Comparison of ENCODE assay signal across 1 cellular context in the genomic region with DNA sequence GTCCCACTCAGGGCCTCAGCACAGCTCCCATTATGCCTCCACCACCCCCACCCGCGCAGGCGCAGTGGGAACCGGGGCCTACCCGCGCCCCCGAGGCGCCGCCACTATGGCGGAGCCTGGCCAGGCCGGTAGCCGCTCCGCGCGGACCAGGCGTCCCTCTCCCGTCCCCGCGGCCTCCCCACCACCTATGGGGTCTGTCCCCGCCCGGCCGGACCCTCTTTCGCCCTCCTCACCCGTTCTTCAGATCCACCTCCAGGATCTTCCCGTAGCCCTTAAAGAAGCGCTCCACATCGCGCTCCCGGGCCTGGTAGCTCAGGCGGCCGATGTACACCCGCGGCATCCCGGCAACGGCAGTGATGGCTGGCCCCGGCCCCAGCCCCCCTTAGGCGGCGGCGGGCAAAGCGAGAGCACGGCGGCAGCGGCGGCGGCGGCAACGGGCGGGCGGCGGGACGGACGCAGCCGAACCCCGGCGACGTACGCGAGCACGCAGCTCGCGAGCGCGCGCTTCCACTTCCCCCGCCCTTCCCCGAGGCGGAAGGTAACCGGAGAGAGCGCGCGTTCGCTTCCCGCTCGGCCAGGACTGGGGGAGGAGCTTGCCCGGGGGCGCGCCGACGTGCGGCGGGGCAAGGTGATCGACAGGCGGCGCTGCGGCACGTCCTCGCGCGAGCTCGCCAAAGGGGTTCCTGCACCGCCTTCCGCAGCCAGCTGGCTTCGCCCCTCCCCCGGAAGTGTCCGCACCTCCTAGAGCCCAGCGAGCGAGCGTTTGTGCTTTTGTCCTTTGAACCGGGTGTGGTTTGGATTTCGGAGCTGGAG.
TF ChIP-seq lines count a peak whose summit lies in the region.

A gene (minus strand): TSS at position 488 of the 813 bp plus-strand sequence. CDS start 148 bp downstream, at position 340.

TF ChIP-seq in HepG2, 621 proteins besides CTCF, POLR2A, EP300 and RAD21 (continued from another document and continues in another):
- TF ChIP-seq, protein P1, sequence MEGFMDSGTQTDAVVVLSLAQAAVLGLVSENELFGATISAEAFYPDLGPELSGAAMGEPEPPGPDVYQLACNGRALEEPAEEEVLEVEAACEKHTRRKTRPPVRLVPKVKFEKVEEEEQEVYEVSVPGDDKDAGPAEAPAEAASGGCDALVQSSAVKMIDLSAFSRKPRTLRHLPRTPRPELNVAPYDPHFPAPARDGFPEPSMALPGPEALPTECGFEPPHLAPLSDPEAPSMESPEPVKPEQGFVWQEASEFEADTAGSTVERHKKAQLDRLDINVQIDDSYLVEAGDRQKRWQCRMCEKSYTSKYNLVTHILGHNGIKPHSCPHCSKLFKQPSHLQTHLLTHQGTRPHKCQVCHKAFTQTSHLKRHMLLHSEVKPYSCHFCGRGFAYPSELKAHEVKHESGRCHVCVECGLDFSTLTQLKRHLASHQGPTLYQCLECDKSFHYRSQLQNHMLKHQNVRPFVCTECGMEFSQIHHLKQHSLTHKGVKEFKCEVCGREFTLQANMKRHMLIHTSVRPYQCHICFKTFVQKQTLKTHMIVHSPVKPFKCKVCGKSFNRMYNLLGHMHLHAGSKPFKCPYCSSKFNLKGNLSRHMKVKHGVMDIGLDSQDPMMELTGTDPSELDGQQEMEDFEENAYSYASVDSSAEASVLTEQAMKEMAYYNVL (CRISPR knock-in tag; IDR thresholded peaks at IDR 0.05; ENCODE audit: borderline replicate concordance): no peak; the same call in 1 of the 2 replicates
- TF ChIP-seq ZNF251 (CRISPR knock-in tag; IDR thresholded peaks at IDR 0.05) (no peak), ZNF749 (CRISPR knock-in tag; IDR thresholded peaks at IDR 0.05; ENCODE audit: borderline replicate concordance) (peak; percentile 90; the same call in 1 of the 2 replicates), HIVEP1 (CRISPR knock-in tag; IDR thresholded peaks at IDR 0.05) (no peak), TBX3 (IDR thresholded peaks at IDR 0.05; ENCODE audit: borderline replicate concordance) (0 out of 2 replicates have a peak, but pooled peaks have one; percentile 30), MED1 (CRISPR knock-in tag; IDR thresholded peaks at IDR 0.05) (peak; percentile 85), RCOR2 (CRISPR knock-in tag; IDR thresholded peaks at IDR 0.05) (no peak; the same call in 1 of the 2 replicates), ZNF446 (CRISPR knock-in tag; IDR thresholded peaks at IDR 0.05) (peak; percentile 72; the same call in 1 of the 2 replicates), ZNF768 (CRISPR knock-in tag; IDR thresholded peaks at IDR 0.05) (peak; percentile 48), ELF4 (CRISPR knock-in tag; IDR thresholded peaks at IDR 0.05; ENCODE audit: borderline replicate concordance) (peak; percentile 44; the same call in 1 of the 2 replicates), ZNF614 (CRISPR knock-in tag; IDR thresholded peaks at IDR 0.05; ENCODE audit: borderline replicate concordance) (peak; percentile 77), CHCHD3 (CRISPR knock-in tag; IDR thresholded peaks at IDR 0.05) (no peak), ZNF33B (CRISPR knock-in tag; IDR thresholded peaks at IDR 0.05) (no peak; the same call in 1 of the 2 replicates), ZNF577 (CRISPR knock-in tag; IDR thresholded peaks at IDR 0.05; ENCODE audit: borderline replicate concordance, low read depth) (0 out of 2 replicates have a peak, but pooled peaks have one; percentile 66), KDM2A (CRISPR knock-in tag; IDR thresholded peaks at IDR 0.05; ENCODE audit: borderline replicate concordance, low read depth) (peak; percentile 67), MTF2 (CRISPR knock-in tag; IDR thresholded peaks at IDR 0.05; ENCODE audit: borderline replicate concordance) (0 out of 2 replicates have a peak, but pooled peaks have one; percentile 61), NCOA5 (CRISPR knock-in tag; IDR thresholded peaks at IDR 0.05) (no peak), NAIF1 (CRISPR knock-in tag; IDR thresholded peaks at IDR 0.05; ENCODE audit: borderline replicate concordance) (no peak), HMGA1 (CRISPR knock-in tag; conservative IDR thresholded peaks at IDR 0.05) (no peak), POGZ (CRISPR knock-in tag; IDR thresholded peaks at IDR 0.05) (peak; percentile 89), SMAD3 (CRISPR knock-in tag; IDR thresholded peaks at IDR 0.05) (0 out of 2 replicates have a peak, but pooled peaks have one; percentile 1), NFATC3 (CRISPR knock-in tag; IDR thresholded peaks at IDR 0.05) (no peak; the same call in 1 of the 2 replicates), SIN3A (IDR thresholded peaks at IDR 0.05; ENCODE audit: borderline replicate concordance, low read depth, low read length) (no peak), HNF4A (CRISPR knock-in tag; IDR thresholded peaks at IDR 0.05) (peak; percentile 88), SALL2 (CRISPR knock-in tag; IDR thresholded peaks at IDR 0.05) (0 out of 2 replicates have a peak, but pooled peaks have one; percentile 74), ZNF589 (CRISPR knock-in tag; conservative IDR thresholded peaks at IDR 0.05) (no peak), KDM3A (CRISPR knock-in tag; IDR thresholded peaks at IDR 0.05; ENCODE audit: low read depth) (0 out of 2 replicates have a peak, but pooled peaks have one; percentile 70), FOXA3 (CRISPR knock-in tag; IDR thresholded peaks at IDR 0.05) (peak; percentile 59), SP1 (IDR thresholded peaks at IDR 0.05) (no peak), SP1 (CRISPR knock-in tag; IDR thresholded peaks at IDR 0.05) (peak; percentile 73; the same call in 1 of the 2 replicates), PHF5A (CRISPR knock-in tag; IDR thresholded peaks at IDR 0.05; ENCODE audit: low read depth, unreplicated experiment) (peak; percentile 70), NR2F1 (CRISPR knock-in tag; IDR thresholded peaks at IDR 0.05) (no peak), ZNF841 (CRISPR knock-in tag; IDR thresholded peaks at IDR 0.05; ENCODE audit: borderline replicate concordance) (no peak), CBX2 (IDR thresholded peaks at IDR 0.05; ENCODE audit: low read depth, low read length) (no peak), CBX2 (CRISPR knock-in tag; IDR thresholded peaks at IDR 0.05; ENCODE audit: low read depth) (no peak), DPF2 (CRISPR knock-in tag; IDR thresholded peaks at IDR 0.05; ENCODE audit: borderline replicate concordance, low read depth) (no peak), KDM4B (CRISPR knock-in tag; IDR thresholded peaks at IDR 0.05) (peak; percentile 62; the same call in 1 of the 2 replicates)
- TF ChIP-seq, protein P2, sequence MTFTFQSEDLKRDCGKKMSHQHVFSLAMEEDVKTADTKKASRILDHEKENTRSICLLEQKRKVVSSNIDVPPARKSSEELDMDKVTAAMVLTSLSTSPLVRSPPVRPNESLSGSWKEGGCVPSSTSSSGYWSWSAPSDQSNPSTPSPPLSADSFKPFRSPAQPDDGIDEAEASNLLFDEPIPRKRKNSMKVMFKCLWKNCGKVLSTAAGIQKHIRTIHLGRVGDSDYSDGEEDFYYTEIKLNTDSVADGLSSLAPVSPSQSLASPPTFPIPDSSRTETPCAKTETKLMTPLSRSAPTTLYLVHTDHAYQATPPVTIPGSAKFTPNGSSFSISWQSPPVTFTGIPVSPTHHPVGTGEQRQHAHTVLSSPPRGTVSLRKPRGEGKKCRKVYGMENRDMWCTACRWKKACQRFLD (CRISPR knock-in tag; IDR thresholded peaks at IDR 0.05; ENCODE audit: borderline replicate concordance): peak; percentile 41; the same call in 1 of the 2 replicates
- TF ChIP-seq, protein P3, sequence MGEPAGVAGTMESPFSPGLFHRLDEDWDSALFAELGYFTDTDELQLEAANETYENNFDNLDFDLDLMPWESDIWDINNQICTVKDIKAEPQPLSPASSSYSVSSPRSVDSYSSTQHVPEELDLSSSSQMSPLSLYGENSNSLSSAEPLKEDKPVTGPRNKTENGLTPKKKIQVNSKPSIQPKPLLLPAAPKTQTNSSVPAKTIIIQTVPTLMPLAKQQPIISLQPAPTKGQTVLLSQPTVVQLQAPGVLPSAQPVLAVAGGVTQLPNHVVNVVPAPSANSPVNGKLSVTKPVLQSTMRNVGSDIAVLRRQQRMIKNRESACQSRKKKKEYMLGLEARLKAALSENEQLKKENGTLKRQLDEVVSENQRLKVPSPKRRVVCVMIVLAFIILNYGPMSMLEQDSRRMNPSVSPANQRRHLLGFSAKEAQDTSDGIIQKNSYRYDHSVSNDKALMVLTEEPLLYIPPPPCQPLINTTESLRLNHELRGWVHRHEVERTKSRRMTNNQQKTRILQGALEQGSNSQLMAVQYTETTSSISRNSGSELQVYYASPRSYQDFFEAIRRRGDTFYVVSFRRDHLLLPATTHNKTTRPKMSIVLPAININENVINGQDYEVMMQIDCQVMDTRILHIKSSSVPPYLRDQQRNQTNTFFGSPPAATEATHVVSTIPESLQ (CRISPR knock-in tag; conservative IDR thresholded peaks at IDR 0.05): no peak
- TF ChIP-seq, protein P4, sequence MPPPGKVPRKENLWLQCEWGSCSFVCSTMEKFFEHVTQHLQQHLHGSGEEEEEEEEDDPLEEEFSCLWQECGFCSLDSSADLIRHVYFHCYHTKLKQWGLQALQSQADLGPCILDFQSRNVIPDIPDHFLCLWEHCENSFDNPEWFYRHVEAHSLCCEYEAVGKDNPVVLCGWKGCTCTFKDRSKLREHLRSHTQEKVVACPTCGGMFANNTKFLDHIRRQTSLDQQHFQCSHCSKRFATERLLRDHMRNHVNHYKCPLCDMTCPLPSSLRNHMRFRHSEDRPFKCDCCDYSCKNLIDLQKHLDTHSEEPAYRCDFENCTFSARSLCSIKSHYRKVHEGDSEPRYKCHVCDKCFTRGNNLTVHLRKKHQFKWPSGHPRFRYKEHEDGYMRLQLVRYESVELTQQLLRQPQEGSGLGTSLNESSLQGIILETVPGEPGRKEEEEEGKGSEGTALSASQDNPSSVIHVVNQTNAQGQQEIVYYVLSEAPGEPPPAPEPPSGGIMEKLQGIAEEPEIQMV (CRISPR knock-in tag; IDR thresholded peaks at IDR 0.05; ENCODE audit: low read depth): no peak; the same call in 1 of the 2 replicates
- TF ChIP-seq, protein P5, sequence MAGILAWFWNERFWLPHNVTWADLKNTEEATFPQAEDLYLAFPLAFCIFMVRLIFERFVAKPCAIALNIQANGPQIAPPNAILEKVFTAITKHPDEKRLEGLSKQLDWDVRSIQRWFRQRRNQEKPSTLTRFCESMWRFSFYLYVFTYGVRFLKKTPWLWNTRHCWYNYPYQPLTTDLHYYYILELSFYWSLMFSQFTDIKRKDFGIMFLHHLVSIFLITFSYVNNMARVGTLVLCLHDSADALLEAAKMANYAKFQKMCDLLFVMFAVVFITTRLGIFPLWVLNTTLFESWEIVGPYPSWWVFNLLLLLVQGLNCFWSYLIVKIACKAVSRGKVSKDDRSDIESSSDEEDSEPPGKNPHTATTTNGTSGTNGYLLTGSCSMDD (CRISPR knock-in tag; IDR thresholded peaks at IDR 0.05): no peak
- TF ChIP-seq, protein P6, sequence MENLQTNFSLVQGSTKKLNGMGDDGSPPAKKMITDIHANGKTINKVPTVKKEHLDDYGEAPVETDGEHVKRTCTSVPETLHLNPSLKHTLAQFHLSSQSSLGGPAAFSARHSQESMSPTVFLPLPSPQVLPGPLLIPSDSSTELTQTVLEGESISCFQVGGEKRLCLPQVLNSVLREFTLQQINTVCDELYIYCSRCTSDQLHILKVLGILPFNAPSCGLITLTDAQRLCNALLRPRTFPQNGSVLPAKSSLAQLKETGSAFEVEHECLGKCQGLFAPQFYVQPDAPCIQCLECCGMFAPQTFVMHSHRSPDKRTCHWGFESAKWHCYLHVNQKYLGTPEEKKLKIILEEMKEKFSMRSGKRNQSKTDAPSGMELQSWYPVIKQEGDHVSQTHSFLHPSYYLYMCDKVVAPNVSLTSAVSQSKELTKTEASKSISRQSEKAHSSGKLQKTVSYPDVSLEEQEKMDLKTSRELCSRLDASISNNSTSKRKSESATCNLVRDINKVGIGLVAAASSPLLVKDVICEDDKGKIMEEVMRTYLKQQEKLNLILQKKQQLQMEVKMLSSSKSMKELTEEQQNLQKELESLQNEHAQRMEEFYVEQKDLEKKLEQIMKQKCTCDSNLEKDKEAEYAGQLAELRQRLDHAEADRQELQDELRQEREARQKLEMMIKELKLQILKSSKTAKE (CRISPR knock-in tag; IDR thresholded peaks at IDR 0.05; ENCODE audit: borderline replicate concordance): no peak; the same call in none of the 2 replicates
- TF ChIP-seq, protein P7, sequence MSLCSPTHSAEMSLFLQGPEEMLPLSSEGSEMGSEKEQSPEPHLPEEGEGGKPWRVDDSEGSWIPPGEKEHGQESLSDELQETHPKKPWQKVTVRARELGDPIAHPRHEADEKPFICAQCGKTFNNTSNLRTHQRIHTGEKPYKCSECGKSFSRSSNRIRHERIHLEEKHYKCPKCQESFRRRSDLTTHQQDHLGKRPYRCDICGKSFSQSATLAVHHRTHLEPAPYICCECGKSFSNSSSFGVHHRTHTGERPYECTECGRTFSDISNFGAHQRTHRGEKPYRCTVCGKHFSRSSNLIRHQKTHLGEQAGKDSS (CRISPR knock-in tag; IDR thresholded peaks at IDR 0.05; ENCODE audit: borderline replicate concordance, low read depth): no peak
- TF ChIP-seq, protein P8, sequence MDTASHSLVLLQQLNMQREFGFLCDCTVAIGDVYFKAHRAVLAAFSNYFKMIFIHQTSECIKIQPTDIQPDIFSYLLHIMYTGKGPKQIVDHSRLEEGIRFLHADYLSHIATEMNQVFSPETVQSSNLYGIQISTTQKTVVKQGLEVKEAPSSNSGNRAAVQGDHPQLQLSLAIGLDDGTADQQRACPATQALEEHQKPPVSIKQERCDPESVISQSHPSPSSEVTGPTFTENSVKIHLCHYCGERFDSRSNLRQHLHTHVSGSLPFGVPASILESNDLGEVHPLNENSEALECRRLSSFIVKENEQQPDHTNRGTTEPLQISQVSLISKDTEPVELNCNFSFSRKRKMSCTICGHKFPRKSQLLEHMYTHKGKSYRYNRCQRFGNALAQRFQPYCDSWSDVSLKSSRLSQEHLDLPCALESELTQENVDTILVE (CRISPR knock-in tag; IDR thresholded peaks at IDR 0.05): peak; percentile 95
- TF ChIP-seq, protein P9, sequence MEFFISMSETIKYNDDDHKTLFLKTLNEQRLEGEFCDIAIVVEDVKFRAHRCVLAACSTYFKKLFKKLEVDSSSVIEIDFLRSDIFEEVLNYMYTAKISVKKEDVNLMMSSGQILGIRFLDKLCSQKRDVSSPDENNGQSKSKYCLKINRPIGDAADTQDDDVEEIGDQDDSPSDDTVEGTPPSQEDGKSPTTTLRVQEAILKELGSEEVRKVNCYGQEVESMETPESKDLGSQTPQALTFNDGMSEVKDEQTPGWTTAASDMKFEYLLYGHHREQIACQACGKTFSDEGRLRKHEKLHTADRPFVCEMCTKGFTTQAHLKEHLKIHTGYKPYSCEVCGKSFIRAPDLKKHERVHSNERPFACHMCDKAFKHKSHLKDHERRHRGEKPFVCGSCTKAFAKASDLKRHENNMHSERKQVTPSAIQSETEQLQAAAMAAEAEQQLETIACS (CRISPR knock-in tag; IDR thresholded peaks at IDR 0.05): peak; percentile 99
